In the genomic region with DNA sequence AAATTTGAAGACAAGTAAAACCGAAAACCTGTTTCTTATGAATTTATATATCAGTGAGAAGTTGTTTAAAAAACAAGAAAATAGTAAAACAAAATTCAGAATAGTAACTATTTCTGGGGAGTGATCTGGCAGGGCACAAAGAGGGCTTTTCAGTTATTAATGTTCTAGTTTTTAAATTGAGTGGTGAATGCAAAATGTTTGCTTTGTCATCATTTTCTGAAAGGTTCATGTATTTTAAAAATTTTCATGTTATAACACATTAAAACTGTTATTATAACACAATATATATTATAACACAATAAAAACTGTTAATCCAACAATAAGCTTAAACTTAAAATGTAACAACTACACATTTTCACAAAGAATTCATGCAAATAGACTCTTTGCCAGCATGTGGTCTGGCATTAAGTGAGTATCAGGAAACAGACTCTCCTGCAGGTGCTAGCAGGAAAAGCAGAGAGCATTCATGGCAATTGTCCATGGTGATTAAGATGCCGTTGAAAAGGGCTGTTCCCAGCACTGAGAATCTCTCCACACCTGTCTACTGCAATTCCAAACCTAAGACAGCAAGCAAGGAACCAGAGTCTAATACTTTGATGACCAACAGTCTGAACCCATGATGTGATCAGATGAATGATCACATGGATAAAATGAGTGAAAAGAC, we compare ENCODE assay signal across 1 cellular context.
TF ChIP-seq lines count a peak whose summit lies in the region.

No MANE protein-coding gene starts in this region.

TF ChIP-seq in WTC11, 78 proteins besides CTCF, POLR2A, EP300 and RAD21:
- no peak for TF ChIP-seq ZNF263 (CRISPR knock-in tag; IDR thresholded peaks at IDR 0.05; ENCODE audit: low read depth)
- TF ChIP-seq TEAD4 (CRISPR knock-in tag; IDR thresholded peaks at IDR 0.05): no peak
- TF ChIP-seq FOXJ3 (CRISPR knock-in tag; IDR thresholded peaks at IDR 0.05; ENCODE audit: borderline replicate concordance): no peak
- no peak for TF ChIP-seq OVOL2 (CRISPR knock-in tag; IDR thresholded peaks at IDR 0.05; ENCODE audit: borderline replicate concordance)
- TF ChIP-seq, protein P1, sequence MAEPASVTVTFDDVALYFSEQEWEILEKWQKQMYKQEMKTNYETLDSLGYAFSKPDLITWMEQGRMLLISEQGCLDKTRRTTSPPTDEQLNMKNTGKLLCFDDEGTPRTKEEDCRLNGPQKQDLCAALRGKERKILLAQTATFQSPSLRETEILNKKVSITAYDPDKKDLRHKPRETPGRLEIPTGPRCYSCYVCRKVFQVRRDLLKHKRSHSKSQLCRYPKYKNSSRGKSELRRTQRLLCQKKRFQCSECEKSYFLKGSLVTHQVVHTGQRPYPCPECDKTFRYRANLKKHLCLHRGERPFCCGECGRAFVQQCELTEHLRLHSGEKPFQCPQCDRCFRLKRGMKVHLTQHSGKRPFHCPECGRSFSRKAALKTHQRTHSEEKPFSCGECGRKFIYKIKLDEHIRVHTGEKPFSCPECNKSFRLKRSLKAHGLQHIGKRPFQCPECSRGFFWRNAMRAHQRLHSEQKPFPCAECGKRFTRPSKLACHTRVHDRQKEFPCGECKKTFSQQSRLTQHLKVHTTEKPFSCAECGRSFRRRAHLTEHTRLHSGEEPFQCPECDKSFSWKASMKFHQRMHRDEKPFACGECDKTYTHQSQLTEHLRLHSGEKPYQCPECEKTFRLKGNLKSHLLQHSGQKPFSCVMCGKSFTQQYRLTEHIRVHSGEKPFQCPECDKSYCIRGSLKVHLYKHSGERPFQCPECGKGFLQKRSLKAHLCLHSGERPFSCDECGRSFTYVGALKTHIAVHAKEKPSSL (CRISPR knock-in tag; conservative IDR thresholded peaks at IDR 0.05): no peak
- TF ChIP-seq RELA (CRISPR knock-in tag; IDR thresholded peaks at IDR 0.05; ENCODE audit: borderline replicate concordance): no peak
- TF ChIP-seq, protein P2, sequence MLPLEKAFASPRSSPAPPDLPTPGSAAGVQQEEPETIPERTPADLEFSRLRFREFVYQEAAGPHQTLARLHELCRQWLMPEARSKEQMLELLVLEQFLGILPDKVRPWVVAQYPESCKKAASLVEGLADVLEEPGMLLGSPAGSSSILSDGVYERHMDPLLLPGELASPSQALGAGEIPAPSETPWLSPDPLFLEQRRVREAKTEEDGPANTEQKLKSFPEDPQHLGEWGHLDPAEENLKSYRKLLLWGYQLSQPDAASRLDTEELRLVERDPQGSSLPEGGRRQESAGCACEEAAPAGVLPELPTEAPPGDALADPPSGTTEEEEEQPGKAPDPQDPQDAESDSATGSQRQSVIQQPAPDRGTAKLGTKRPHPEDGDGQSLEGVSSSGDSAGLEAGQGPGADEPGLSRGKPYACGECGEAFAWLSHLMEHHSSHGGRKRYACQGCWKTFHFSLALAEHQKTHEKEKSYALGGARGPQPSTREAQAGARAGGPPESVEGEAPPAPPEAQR (CRISPR knock-in tag; IDR thresholded peaks at IDR 0.05): no peak
- TF ChIP-seq GABPB1 (CRISPR knock-in tag; IDR thresholded peaks at IDR 0.05): no peak
- no peak for TF ChIP-seq ZNF232 (CRISPR knock-in tag; IDR thresholded peaks at IDR 0.05)
- TF ChIP-seq, protein P3, sequence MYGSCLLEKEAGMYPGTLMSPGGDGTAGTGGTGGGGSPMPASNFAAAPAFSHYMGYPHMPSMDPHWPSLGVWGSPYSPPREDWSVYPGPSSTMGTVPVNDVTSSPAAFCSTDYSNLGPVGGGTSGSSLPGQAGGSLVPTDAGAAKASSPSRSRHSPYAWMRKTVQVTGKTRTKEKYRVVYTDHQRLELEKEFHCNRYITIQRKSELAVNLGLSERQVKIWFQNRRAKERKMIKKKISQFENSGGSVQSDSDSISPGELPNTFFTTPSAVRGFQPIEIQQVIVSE (CRISPR knock-in tag; IDR thresholded peaks at IDR 0.05; ENCODE audit: borderline replicate concordance): no peak
- no peak for TF ChIP-seq SMAD3 (CRISPR knock-in tag; IDR thresholded peaks at IDR 0.05; ENCODE audit: borderline replicate concordance)
- TF ChIP-seq ZNF671 (CRISPR knock-in tag; IDR thresholded peaks at IDR 0.05): no peak
- TF ChIP-seq, protein P4, sequence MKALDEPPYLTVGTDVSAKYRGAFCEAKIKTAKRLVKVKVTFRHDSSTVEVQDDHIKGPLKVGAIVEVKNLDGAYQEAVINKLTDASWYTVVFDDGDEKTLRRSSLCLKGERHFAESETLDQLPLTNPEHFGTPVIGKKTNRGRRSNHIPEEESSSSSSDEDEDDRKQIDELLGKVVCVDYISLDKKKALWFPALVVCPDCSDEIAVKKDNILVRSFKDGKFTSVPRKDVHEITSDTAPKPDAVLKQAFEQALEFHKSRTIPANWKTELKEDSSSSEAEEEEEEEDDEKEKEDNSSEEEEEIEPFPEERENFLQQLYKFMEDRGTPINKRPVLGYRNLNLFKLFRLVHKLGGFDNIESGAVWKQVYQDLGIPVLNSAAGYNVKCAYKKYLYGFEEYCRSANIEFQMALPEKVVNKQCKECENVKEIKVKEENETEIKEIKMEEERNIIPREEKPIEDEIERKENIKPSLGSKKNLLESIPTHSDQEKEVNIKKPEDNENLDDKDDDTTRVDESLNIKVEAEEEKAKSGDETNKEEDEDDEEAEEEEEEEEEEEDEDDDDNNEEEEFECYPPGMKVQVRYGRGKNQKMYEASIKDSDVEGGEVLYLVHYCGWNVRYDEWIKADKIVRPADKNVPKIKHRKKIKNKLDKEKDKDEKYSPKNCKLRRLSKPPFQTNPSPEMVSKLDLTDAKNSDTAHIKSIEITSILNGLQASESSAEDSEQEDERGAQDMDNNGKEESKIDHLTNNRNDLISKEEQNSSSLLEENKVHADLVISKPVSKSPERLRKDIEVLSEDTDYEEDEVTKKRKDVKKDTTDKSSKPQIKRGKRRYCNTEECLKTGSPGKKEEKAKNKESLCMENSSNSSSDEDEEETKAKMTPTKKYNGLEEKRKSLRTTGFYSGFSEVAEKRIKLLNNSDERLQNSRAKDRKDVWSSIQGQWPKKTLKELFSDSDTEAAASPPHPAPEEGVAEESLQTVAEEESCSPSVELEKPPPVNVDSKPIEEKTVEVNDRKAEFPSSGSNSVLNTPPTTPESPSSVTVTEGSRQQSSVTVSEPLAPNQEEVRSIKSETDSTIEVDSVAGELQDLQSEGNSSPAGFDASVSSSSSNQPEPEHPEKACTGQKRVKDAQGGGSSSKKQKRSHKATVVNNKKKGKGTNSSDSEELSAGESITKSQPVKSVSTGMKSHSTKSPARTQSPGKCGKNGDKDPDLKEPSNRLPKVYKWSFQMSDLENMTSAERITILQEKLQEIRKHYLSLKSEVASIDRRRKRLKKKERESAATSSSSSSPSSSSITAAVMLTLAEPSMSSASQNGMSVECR (CRISPR knock-in tag; IDR thresholded peaks at IDR 0.05; ENCODE audit: borderline replicate concordance): no peak
- no peak for TF ChIP-seq ZNF396 (CRISPR knock-in tag; IDR thresholded peaks at IDR 0.05; ENCODE audit: borderline replicate concordance)
- TF ChIP-seq, protein P5, sequence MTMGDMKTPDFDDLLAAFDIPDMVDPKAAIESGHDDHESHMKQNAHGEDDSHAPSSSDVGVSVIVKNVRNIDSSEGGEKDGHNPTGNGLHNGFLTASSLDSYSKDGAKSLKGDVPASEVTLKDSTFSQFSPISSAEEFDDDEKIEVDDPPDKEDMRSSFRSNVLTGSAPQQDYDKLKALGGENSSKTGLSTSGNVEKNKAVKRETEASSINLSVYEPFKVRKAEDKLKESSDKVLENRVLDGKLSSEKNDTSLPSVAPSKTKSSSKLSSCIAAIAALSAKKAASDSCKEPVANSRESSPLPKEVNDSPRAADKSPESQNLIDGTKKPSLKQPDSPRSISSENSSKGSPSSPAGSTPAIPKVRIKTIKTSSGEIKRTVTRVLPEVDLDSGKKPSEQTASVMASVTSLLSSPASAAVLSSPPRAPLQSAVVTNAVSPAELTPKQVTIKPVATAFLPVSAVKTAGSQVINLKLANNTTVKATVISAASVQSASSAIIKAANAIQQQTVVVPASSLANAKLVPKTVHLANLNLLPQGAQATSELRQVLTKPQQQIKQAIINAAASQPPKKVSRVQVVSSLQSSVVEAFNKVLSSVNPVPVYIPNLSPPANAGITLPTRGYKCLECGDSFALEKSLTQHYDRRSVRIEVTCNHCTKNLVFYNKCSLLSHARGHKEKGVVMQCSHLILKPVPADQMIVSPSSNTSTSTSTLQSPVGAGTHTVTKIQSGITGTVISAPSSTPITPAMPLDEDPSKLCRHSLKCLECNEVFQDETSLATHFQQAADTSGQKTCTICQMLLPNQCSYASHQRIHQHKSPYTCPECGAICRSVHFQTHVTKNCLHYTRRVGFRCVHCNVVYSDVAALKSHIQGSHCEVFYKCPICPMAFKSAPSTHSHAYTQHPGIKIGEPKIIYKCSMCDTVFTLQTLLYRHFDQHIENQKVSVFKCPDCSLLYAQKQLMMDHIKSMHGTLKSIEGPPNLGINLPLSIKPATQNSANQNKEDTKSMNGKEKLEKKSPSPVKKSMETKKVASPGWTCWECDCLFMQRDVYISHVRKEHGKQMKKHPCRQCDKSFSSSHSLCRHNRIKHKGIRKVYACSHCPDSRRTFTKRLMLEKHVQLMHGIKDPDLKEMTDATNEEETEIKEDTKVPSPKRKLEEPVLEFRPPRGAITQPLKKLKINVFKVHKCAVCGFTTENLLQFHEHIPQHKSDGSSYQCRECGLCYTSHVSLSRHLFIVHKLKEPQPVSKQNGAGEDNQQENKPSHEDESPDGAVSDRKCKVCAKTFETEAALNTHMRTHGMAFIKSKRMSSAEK (CRISPR knock-in tag; IDR thresholded peaks at IDR 0.05; ENCODE audit: borderline replicate concordance): no peak
